ENCODE assay signal across 9 cellular contexts in genomic region chr1:174965006-174965971, GRCh38. TPM values are rescaled to one million over a fixed set of nuclear protein-coding genes. Genes with fewer than 3 reads are reported as not detected.
DNase-seq lines count a peak whose midpoint lies in the region; ATAC-seq and TF ChIP-seq lines count a peak whose summit lies in the region.
"Had no signal": no experiment of that assay in that cellular context is flagged by ENCODE, and none has a peak within 500 bp of the region (broad histone marks: within the 10 kb centered on the region; RNA-seq: fewer than 3 reads in every experiment).

No MANE protein-coding gene starts in this region.

- 45 to 59% (median 57%) methylated on average over 4 of the region's 4 CpGs for WGBS in adrenal gland, 4 donors
- WGBS in thymus = 51% methylated on average over 4 of the region's 4 CpGs

- peak; percentile 47 for DNase-seq in activated CD8-positive, alpha-beta memory T cell treated with anti-CD3 and anti-CD28 coated beads, Interleukin-2, amount 10 ng/mL, durations not matched to agents 7 days and 5 days
- DNase-seq in activated CD8-positive, alpha-beta memory T cell treated with anti-CD3 and anti-CD28 coated beads, Interleukin-2, amount 50 U/mL, for 4 hours = no peak
- DNase-seq in adrenal gland (peak in 2 of 7 donors; percentile 13 to 58), left lung (peak in 1 of 2 donors; percentile 46), OCI-M2 (lab: John Stamatoyannopoulos, UW; ENCODE audit: unreplicated experiment) (no peak)

- peaks cover 31 to 53% of the 10 kb centered on the region in 2 donors for H3K4me1 ChIP-seq in adrenal gland (replicated peaks in 1 of 2)
- H3K4me1 ChIP-seq in left lung = peaks cover 46 to 69% of the 10 kb centered on the region in 2 donors
- peaks cover 16% of the 10 kb centered on the region for H3K4me1 ChIP-seq in thymus (ENCODE audit: control insufficient read depth, insufficient read depth, low read length)

- CTCF ChIA-PET in activated CD8-positive, alpha-beta memory T cell treated with anti-CD3 and anti-CD28 coated beads, Interleukin-2, amount 10 ng/mL, durations not matched to agents 7 days and 5 days (lab: Charles Lee) = interaction anchor here (0.9 to 3.3 kb wide), 7 partner anchors 9 to 166 kb away, joined by 3 to 13 read pairs (median 4); partner anchors contain the start of gene CACYBP

- peak; percentile 8 for ATAC-seq in activated CD8-positive, alpha-beta memory T cell treated with anti-CD3 and anti-CD28 coated beads, Interleukin-2, amount 10 ng/mL, durations not matched to agents 7 days and 5 days
- peak; percentile 43 for ATAC-seq in left lung
- no peak for ATAC-seq in HG03521 (IDR thresholded peaks at IDR 0.05; ENCODE audit: unreplicated experiment)
- ATAC-seq in HG02870 (IDR thresholded peaks at IDR 0.05; ENCODE audit: unreplicated experiment) = no peak

- no peaks in the 10 kb centered on the region for H3K9me3 ChIP-seq in adrenal gland (replicated peaks in 1 of 3)
- no peaks in the 10 kb centered on the region for H3K9me3 ChIP-seq in left lung
- H3K9me3 ChIP-seq in thymus (ENCODE audit: control insufficient read depth) = no peaks in the 10 kb centered on the region

- no peaks in the 10 kb centered on the region for H3K27me3 ChIP-seq in adrenal gland
- H3K27me3 ChIP-seq in left lung = no peaks in the 10 kb centered on the region
- no peaks in the 10 kb centered on the region for H3K27me3 ChIP-seq in thymus (ENCODE audit: control insufficient read depth, insufficient read depth)

- no peaks in the 10 kb centered on the region for H3K36me3 ChIP-seq in adrenal gland (replicated peaks in 1 of 2)
- no peaks in the 10 kb centered on the region for H3K36me3 ChIP-seq in left lung
- no peaks in the 10 kb centered on the region for H3K36me3 ChIP-seq in thymus (ENCODE audit: control insufficient read depth, insufficient read depth)

- H3K27ac Mint-ChIP-seq in activated CD8-positive, alpha-beta memory T cell treated with anti-CD3 and anti-CD28 coated beads, Interleukin-2, amount 10 ng/mL, durations not matched to agents 7 days and 5 days = peak overlapping the region; percentile 95

- peak overlapping the region; percentile 70 for H3K4me3 Mint-ChIP-seq in activated CD8-positive, alpha-beta memory T cell treated with anti-CD3 and anti-CD28 coated beads, Interleukin-2, amount 10 ng/mL, durations not matched to agents 7 days and 5 days
- H3K4me3 Mint-ChIP-seq: neural crest cell had no signal

- no peaks in the 10 kb centered on the region for H3K9me3 Mint-ChIP-seq in activated CD8-positive, alpha-beta memory T cell treated with anti-CD3 and anti-CD28 coated beads, Interleukin-2, amount 10 ng/mL, durations not matched to agents 7 days and 5 days (ENCODE audit: low read depth)
- H3K9me3 Mint-ChIP-seq: neural crest cell had no signal

- peak overlapping the region in 3 of 5 donors; percentile 24 to 65 (median 56) for H3K27ac ChIP-seq in adrenal gland
- H3K27ac ChIP-seq in left lung = peak overlapping the region; percentile 82 to 87
- H3K27ac ChIP-seq in thymus (ENCODE audit: low read depth) = peak overlapping the region; percentile 32

- no peak for TF ChIP-seq POLR2A in adrenal gland (IDR thresholded peaks at IDR 0.05)

- no peaks in the 10 kb centered on the region for H3K27me3 Mint-ChIP-seq in activated CD8-positive, alpha-beta memory T cell treated with anti-CD3 and anti-CD28 coated beads, Interleukin-2, amount 10 ng/mL, durations not matched to agents 7 days and 5 days

- H3K4me3 ChIP-seq in adrenal gland = no peak overlapping the region
- peak overlapping the region in 1 of 2 donors; percentile 1 for H3K4me3 ChIP-seq in left lung
- H3K4me3 ChIP-seq in thymus (ENCODE audit: low read length) = peak overlapping the region; percentile 2

- intact Hi-C loops in adrenal gland (cut with DNase I) (no loop called here), left lung (cut with DNase I) (no loop called here)

- peaks cover 68% of the 10 kb centered on the region for H3K4me1 Mint-ChIP-seq in activated CD8-positive, alpha-beta memory T cell treated with anti-CD3 and anti-CD28 coated beads, Interleukin-2, amount 10 ng/mL, durations not matched to agents 7 days and 5 days

- TF ChIP-seq CTCF in adrenal gland (IDR thresholded peaks at IDR 0.05) = no peak
- TF ChIP-seq CTCF in left lung (IDR thresholded peaks at IDR 0.05) = no peak

- H3K36me3 Mint-ChIP-seq in activated CD8-positive, alpha-beta memory T cell treated with anti-CD3 and anti-CD28 coated beads, Interleukin-2, amount 10 ng/mL, durations not matched to agents 7 days and 5 days = peaks cover 5% of the 10 kb centered on the region

RNA-seq across cellular contexts. Expression of gene CACYBP, which starts 34.5 kb away (rescaled TPM):
- total RNA-seq in activated CD8-positive, alpha-beta memory T cell treated with anti-CD3 and anti-CD28 coated beads, Interleukin-2, amount 10 ng/mL, durations not matched to agents 7 days and 5 days = 100 to 1,000 TPM; 210 to 287 TPM
- 100 to 1,000 TPM in 1 of 8 donors, 10 to 100 TPM in 7; 32.3 to 123 (median 60.0) TPM for total RNA-seq in adrenal gland
- 100 to 1,000 TPM in 1 of 3 donors, 10 to 100 TPM in 2; 18.7 to 244 (median 23.7) TPM for polyA plus RNA-seq in adrenal gland
- 100 to 1,000 TPM in 1 of 2 donors, 10 to 100 TPM in 1; 69.4 to 122 TPM for total RNA-seq in left lung
- 53.6 TPM for polyA plus RNA-seq in thymus

RNA-seq across cellular contexts. Expression of gene MRPS14, which starts 57.9 kb away (rescaled TPM):
- 10 to 100 TPM; 33.5 to 40.4 TPM for total RNA-seq in activated CD8-positive, alpha-beta memory T cell treated with anti-CD3 and anti-CD28 coated beads, Interleukin-2, amount 10 ng/mL, durations not matched to agents 7 days and 5 days
- total RNA-seq in adrenal gland = 10 to 100 TPM; 22.8 to 48.4 (median 29.3) TPM
- 10 to 100 TPM; 10.8 to 50.7 (median 16.7) TPM for polyA plus RNA-seq in adrenal gland
- 10 to 100 TPM; 30.3 to 33.3 TPM for total RNA-seq in left lung
- 27.8 TPM for polyA plus RNA-seq in thymus

Comparison
In these comparisons a context has a peak if more than half of its experiments do, and no peak if none do; other contexts are left out.
1. ATAC-seq: peak in activated CD8-positive, alpha-beta memory T cell treated with anti-CD3 and anti-CD28 coated beads, Interleukin-2, amount 10 ng/mL, durations not matched to agents 7 days and 5 days (single experiment) and left lung (single experiment); none in HG03521 (single experiment) and HG02870 (single experiment).
2. H3K27ac ChIP-seq: peak in every context shown above with its lines; median percentile 84 in left lung; 56 in adrenal gland; 32 in thymus.